Comparison of ENCODE assay signal across 1 cellular context in the genomic region with DNA sequence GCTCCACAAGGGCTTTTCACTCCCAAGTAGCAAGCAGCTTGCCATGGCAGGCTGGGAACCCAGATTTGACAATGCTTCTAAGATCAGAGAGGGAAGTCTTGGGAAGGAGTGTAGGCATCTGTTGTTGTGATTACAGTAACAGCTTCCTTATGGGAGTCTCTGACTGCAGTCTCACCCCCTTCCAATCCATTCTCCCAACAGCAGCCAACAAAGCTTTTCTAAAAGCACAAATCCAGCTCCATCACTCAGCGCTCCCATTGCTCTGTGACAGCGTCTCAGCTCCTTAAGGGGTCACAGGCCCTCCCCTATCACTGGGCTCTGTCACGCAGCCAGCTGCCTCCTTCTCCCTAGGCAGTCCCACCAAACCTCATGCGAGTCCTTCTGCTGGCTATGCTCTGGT.
TF ChIP-seq lines count a peak whose summit lies in the region.

No MANE protein-coding gene starts in this region.

TF ChIP-seq in H1, 55 proteins besides CTCF, POLR2A, EP300 and RAD21 (continued from another document):
- TF ChIP-seq, protein P1, sequence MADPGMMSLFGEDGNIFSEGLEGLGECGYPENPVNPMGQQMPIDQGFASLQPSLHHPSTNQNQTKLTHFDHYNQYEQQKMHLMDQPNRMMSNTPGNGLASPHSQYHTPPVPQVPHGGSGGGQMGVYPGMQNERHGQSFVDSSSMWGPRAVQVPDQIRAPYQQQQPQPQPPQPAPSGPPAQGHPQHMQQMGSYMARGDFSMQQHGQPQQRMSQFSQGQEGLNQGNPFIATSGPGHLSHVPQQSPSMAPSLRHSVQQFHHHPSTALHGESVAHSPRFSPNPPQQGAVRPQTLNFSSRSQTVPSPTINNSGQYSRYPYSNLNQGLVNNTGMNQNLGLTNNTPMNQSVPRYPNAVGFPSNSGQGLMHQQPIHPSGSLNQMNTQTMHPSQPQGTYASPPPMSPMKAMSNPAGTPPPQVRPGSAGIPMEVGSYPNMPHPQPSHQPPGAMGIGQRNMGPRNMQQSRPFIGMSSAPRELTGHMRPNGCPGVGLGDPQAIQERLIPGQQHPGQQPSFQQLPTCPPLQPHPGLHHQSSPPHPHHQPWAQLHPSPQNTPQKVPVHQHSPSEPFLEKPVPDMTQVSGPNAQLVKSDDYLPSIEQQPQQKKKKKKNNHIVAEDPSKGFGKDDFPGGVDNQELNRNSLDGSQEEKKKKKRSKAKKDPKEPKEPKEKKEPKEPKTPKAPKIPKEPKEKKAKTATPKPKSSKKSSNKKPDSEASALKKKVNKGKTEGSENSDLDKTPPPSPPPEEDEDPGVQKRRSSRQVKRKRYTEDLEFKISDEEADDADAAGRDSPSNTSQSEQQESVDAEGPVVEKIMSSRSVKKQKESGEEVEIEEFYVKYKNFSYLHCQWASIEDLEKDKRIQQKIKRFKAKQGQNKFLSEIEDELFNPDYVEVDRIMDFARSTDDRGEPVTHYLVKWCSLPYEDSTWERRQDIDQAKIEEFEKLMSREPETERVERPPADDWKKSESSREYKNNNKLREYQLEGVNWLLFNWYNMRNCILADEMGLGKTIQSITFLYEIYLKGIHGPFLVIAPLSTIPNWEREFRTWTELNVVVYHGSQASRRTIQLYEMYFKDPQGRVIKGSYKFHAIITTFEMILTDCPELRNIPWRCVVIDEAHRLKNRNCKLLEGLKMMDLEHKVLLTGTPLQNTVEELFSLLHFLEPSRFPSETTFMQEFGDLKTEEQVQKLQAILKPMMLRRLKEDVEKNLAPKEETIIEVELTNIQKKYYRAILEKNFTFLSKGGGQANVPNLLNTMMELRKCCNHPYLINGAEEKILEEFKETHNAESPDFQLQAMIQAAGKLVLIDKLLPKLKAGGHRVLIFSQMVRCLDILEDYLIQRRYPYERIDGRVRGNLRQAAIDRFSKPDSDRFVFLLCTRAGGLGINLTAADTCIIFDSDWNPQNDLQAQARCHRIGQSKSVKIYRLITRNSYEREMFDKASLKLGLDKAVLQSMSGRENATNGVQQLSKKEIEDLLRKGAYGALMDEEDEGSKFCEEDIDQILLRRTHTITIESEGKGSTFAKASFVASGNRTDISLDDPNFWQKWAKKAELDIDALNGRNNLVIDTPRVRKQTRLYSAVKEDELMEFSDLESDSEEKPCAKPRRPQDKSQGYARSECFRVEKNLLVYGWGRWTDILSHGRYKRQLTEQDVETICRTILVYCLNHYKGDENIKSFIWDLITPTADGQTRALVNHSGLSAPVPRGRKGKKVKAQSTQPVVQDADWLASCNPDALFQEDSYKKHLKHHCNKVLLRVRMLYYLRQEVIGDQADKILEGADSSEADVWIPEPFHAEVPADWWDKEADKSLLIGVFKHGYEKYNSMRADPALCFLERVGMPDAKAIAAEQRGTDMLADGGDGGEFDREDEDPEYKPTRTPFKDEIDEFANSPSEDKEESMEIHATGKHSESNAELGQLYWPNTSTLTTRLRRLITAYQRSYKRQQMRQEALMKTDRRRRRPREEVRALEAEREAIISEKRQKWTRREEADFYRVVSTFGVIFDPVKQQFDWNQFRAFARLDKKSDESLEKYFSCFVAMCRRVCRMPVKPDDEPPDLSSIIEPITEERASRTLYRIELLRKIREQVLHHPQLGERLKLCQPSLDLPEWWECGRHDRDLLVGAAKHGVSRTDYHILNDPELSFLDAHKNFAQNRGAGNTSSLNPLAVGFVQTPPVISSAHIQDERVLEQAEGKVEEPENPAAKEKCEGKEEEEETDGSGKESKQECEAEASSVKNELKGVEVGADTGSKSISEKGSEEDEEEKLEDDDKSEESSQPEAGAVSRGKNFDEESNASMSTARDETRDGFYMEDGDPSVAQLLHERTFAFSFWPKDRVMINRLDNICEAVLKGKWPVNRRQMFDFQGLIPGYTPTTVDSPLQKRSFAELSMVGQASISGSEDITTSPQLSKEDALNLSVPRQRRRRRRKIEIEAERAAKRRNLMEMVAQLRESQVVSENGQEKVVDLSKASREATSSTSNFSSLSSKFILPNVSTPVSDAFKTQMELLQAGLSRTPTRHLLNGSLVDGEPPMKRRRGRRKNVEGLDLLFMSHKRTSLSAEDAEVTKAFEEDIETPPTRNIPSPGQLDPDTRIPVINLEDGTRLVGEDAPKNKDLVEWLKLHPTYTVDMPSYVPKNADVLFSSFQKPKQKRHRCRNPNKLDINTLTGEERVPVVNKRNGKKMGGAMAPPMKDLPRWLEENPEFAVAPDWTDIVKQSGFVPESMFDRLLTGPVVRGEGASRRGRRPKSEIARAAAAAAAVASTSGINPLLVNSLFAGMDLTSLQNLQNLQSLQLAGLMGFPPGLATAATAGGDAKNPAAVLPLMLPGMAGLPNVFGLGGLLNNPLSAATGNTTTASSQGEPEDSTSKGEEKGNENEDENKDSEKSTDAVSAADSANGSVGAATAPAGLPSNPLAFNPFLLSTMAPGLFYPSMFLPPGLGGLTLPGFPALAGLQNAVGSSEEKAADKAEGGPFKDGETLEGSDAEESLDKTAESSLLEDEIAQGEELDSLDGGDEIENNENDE (IDR thresholded peaks at IDR 0.05; ENCODE audit: insufficient replicate concordance, low read length), result no peak
- TF ChIP-seq NANOG (IDR thresholded peaks at IDR 0.05; ENCODE audit: insufficient read depth, low read depth, low read length, poor library complexity, severe bottlenecking), result no peak
- no peak for TF ChIP-seq SP4 (IDR thresholded peaks at IDR 0.05; ENCODE audit: low read length)
- TF ChIP-seq RXRA (IDR thresholded peaks at IDR 0.05; ENCODE audit: insufficient read depth, low read depth, low read length), result no peak
- TF ChIP-seq PHF8 (conservative IDR thresholded peaks at IDR 0.05; ENCODE audit: low read depth, low read length), result no peak
- TF ChIP-seq CEBPB (IDR thresholded peaks at IDR 0.05; ENCODE audit: low read depth, low read length), result no peak
- no peak for TF ChIP-seq POU5F1 (IDR thresholded peaks at IDR 0.05; ENCODE audit: low read depth, low read length)
- TF ChIP-seq RNF2 (IDR thresholded peaks at IDR 0.05; ENCODE audit: borderline replicate concordance, low read depth, low read length, missing control alignments, poor library complexity, severe bottlenecking), result no peak
- TF ChIP-seq BCL11A (IDR thresholded peaks at IDR 0.05; ENCODE audit: low read depth in 2 of 2, low read length in 2 of 2), result no peak
- no peak for TF ChIP-seq SIN3A (conservative IDR thresholded peaks at IDR 0.05 in 1 of 2, IDR thresholded peaks at IDR 0.05 in 1 of 2; ENCODE audit: low read depth in 1 of 2, low read length in 2 of 2)
- no peak for TF ChIP-seq ZNF274 (IDR thresholded peaks at IDR 0.05; ENCODE audit: borderline replicate concordance, extremely low read depth, low read length)
- no peak for TF ChIP-seq GABPA (IDR thresholded peaks at IDR 0.05; ENCODE audit: borderline replicate concordance, insufficient read depth, low read length)
- TF ChIP-seq CTBP2 (IDR thresholded peaks at IDR 0.05; ENCODE audit: borderline replicate concordance, insufficient read depth, insufficient read length, low read length), result no peak
- TF ChIP-seq CBX8 (IDR thresholded peaks at IDR 0.05; ENCODE audit: borderline replicate concordance, low read depth, low read length), result no peak
- TF ChIP-seq TCF12 (IDR thresholded peaks at IDR 0.05; ENCODE audit: low read depth, low read length), result no peak
- no peak for TF ChIP-seq SIX5 (IDR thresholded peaks at IDR 0.05; ENCODE audit: low read depth, low read length)
